ENCODE assay signal across 27 cellular contexts in the genomic region with DNA sequence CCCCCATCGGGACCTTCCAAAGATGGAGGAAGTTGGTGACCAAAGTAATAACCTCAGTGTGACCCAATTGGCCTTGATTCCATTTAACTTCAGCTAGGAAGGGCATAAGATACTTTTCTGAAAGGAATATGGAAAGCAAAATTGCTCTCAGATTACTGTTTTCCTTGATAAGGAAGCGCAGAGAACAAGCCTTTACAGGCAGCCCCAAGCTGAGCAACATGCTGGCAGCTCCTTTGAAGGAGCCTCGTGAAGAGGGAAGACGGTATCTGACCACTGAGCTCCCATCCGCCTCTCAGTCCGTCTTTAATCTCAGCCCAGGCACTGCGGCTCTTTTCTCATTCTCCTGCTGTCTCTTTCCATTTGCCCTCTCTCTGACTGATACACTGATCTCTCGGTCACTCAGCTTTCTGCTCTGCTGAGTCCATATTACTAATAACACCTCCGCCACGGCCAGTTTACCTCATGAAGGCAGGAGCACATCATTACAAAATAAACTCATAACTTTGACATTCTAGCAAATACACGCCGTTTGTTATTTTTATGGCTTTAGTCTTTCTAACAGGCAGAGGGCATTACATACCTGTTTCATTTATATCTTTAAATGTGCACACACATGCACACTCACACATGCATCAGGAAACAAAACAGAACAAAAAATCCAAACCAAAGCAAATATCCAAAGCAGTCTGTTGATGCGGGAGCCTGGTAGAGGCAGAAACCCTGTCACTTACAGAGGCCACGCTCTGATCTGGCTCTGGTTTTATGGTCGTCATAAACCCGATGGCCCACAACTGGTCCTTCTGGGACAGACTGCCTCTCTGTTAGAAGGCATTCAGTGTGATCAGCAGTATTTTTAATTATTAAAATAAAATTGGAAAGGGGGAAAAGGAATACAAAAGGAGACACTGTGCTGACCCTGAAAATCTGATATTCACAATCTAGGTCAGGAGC.
DNase-seq lines count a peak whose midpoint lies in the region; ATAC-seq, FAIRE-seq and TF ChIP-seq lines count a peak whose summit lies in the region.
"Had no signal": no experiment of that assay in that cellular context is flagged by ENCODE, and none has a peak within 500 bp of the region (broad histone marks: within the 10 kb centered on the region; RNA-seq: fewer than 3 reads in every experiment).

No MANE protein-coding gene starts in this region.

- no peaks in the 10 kb centered on the region for H3K79me2 ChIP-seq in H9 (ENCODE audit: insufficient read depth, low read length)
- no peaks in the 10 kb centered on the region for H3K79me2 ChIP-seq in astrocyte (ENCODE audit: insufficient read depth, low read length)

- no peak overlapping the region for H4K5ac ChIP-seq in H9 (ENCODE audit: insufficient read length, low read depth, low read length)

- no peak overlapping the region for H3T11ph ChIP-seq in H9 (ENCODE audit: low read length)

- no peak overlapping the region for H3K9ac ChIP-seq in H9 (ENCODE audit: extremely low read depth, insufficient read length, low read length)
- no peak overlapping the region for H3K9ac ChIP-seq in astrocyte (ENCODE audit: low read length)
- H3K9ac ChIP-seq: SK-N-SH had no signal

- H3K4me3 ChIP-seq in astrocyte (ENCODE audit: insufficient read depth, low read depth, low read length): no peak overlapping the region
- H3K4me3 ChIP-seq: left lung, sigmoid colon, tibial artery had no signal

- H4K8ac ChIP-seq in H9 (replicated peaks; ENCODE audit: insufficient read length, low read depth, low read length): no peak overlapping the region

- H4K20me1 ChIP-seq in H9 (ENCODE audit: control insufficient read depth, insufficient read depth, insufficient read length): no peaks in the 10 kb centered on the region
- H4K20me1 ChIP-seq in astrocyte (ENCODE audit: insufficient read depth, low read length): peaks cover 7% of the 10 kb centered on the region

- no peak overlapping the region for H3K23ac ChIP-seq in H9 (ENCODE audit: insufficient read length, low read depth, low read length)

- H3K27me3 Mint-ChIP-seq in H9 (ENCODE audit: low read depth): no peaks in the 10 kb centered on the region; the same call in 1 of the 2 replicates
- no peaks in the 10 kb centered on the region for H3K27me3 Mint-ChIP-seq in astrocyte (ENCODE audit: low read depth, unreplicated experiment)
- no peaks in the 10 kb centered on the region for H3K27me3 Mint-ChIP-seq in progenitor cell of endocrine pancreas
- H3K27me3 Mint-ChIP-seq: activated CD4-positive, alpha-beta T cell treated with anti-CD3 and anti-CD28 coated beads, Interleukin-2, amount 10 ng/mL, durations not matched to agents 24 days and 14 days; CD4-positive, alpha-beta T cell; stimulated activated naive CD8-positive, alpha-beta T cell treated with anti-CD3 and anti-CD28 coated beads, Interleukin-15, amount 100 ng/mL, for 72 hours had no signal

- H3K9me3 Mint-ChIP-seq in H9: no peaks in the 10 kb centered on the region
- no peaks in the 10 kb centered on the region for H3K9me3 Mint-ChIP-seq in astrocyte (ENCODE audit: unreplicated experiment)
- no peaks in the 10 kb centered on the region for H3K9me3 Mint-ChIP-seq in progenitor cell of endocrine pancreas (ENCODE audit: low read depth)
- H3K9me3 Mint-ChIP-seq: activated CD4-positive, alpha-beta T cell treated with anti-CD3 and anti-CD28 coated beads, Interleukin-2, amount 10 ng/mL, durations not matched to agents 24 days and 14 days; activated naive CD4-positive, alpha-beta T cell treated with anti-CD3 and anti-CD28 coated beads for 36 hours; CD4-positive, alpha-beta T cell; natural killer cell; stimulated activated naive CD8-positive, alpha-beta T cell treated with anti-CD3 and anti-CD28 coated beads, Interleukin-15, amount 100 ng/mL, for 72 hours had no signal

- H3K27me3 ChIP-seq in H9 (ENCODE audit: insufficient read depth, low read length): no peaks in the 10 kb centered on the region
- no peaks in the 10 kb centered on the region for H3K27me3 ChIP-seq in astrocyte (ENCODE audit: insufficient read depth, low read length)
- H3K27me3 ChIP-seq: foreskin keratinocyte, left lung, sigmoid colon, tibial artery had no signal

- no peak overlapping the region for H3K4me2 ChIP-seq in H9 (ENCODE audit: insufficient read depth, insufficient read length, low read length)
- no peak overlapping the region for H3K4me2 ChIP-seq in astrocyte (ENCODE audit: low read length)
- H3K4me2 ChIP-seq: SK-N-SH had no signal

- H3K36me3 ChIP-seq in astrocyte (ENCODE audit: insufficient read depth, low read length): peaks cover 24% of the 10 kb centered on the region

- H3K27ac ChIP-seq in H9 (ENCODE audit: insufficient read length, low read depth, low read length): no peak overlapping the region
- H3K27ac ChIP-seq in astrocyte (ENCODE audit: low read depth, low read length): no peak overlapping the region
- H3K27ac ChIP-seq: epithelial cell of prostate, foreskin keratinocyte, left lung, sigmoid colon, tibial artery had no signal

- H3K23me2 ChIP-seq in H9 (ENCODE audit: insufficient read length, low read depth, low read length, poor library complexity, severe bottlenecking): no peaks in the 10 kb centered on the region

- H3K9me3 ChIP-seq in H9 (ENCODE audit: control insufficient read depth, low read depth, low read length) (no peaks in the 10 kb centered on the region), astrocyte (ENCODE audit: insufficient read depth, low read depth, low read length) (no peaks in the 10 kb centered on the region)
- H3K9me3 ChIP-seq: left lung, sigmoid colon, SK-N-SH, tibial artery had no signal

- H2BK20ac ChIP-seq in H9 (ENCODE audit: low read depth, low read length, poor library complexity, severe bottlenecking): no peak overlapping the region

- H3K4me1 Mint-ChIP-seq in H9 (peaks cover 56 to 61% of the 10 kb centered on the region in 2 experiments), astrocyte (ENCODE audit: low read depth, unreplicated experiment) (peaks cover 26% of the 10 kb centered on the region), progenitor cell of endocrine pancreas (ENCODE audit: low read depth) (peaks cover 30% of the 10 kb centered on the region)
- H3K4me1 Mint-ChIP-seq: activated CD4-positive, alpha-beta T cell treated with anti-CD3 and anti-CD28 coated beads, Interleukin-2, amount 10 ng/mL, durations not matched to agents 24 days and 14 days; natural killer cell; stimulated activated naive CD8-positive, alpha-beta T cell treated with anti-CD3 and anti-CD28 coated beads, Interleukin-15, amount 100 ng/mL, for 72 hours had no signal

- H3K4me3 Mint-ChIP-seq in H9: no peak overlapping the region
- H3K4me3 Mint-ChIP-seq in astrocyte (ENCODE audit: unreplicated experiment): no peak overlapping the region
- peak overlapping the region; percentile 2 for H3K4me3 Mint-ChIP-seq in progenitor cell of endocrine pancreas (ENCODE audit: low read depth)
- H3K4me3 Mint-ChIP-seq: activated CD4-positive, alpha-beta T cell treated with anti-CD3 and anti-CD28 coated beads, Interleukin-2, amount 10 ng/mL, durations not matched to agents 24 days and 14 days; activated naive CD4-positive, alpha-beta T cell treated with anti-CD3 and anti-CD28 coated beads for 36 hours; CD4-positive, alpha-beta T cell; natural killer cell; stimulated activated naive CD8-positive, alpha-beta T cell treated with anti-CD3 and anti-CD28 coated beads, Interleukin-15, amount 100 ng/mL, for 72 hours had no signal

- no peak overlapping the region for H2BK12ac ChIP-seq in H9 (ENCODE audit: insufficient read length, low read depth, low read length)

- H3K56ac ChIP-seq in H9 (ENCODE audit: insufficient read length, low read depth, low read length): no peak overlapping the region

- peak overlapping the region; percentile 10 to 81 (median 62); a peak in 6 of 7 replicates for H3K27ac Mint-ChIP-seq in H9
- peak overlapping the region; percentile 29 for H3K27ac Mint-ChIP-seq in astrocyte (ENCODE audit: unreplicated experiment)
- peak overlapping the region; percentile 27 for H3K27ac Mint-ChIP-seq in progenitor cell of endocrine pancreas
- H3K27ac Mint-ChIP-seq: activated CD4-positive, alpha-beta T cell treated with anti-CD3 and anti-CD28 coated beads, Interleukin-2, amount 10 ng/mL, durations not matched to agents 24 days and 14 days; activated naive CD4-positive, alpha-beta T cell treated with anti-CD3 and anti-CD28 coated beads for 36 hours; CD4-positive, alpha-beta T cell; natural killer cell had no signal

- H2AK5ac ChIP-seq in H9 (ENCODE audit: insufficient read length, low read length): no peak overlapping the region

- no peak overlapping the region for H3K14ac ChIP-seq in H9 (ENCODE audit: insufficient read depth, low read length)

- no peak overlapping the region for H3K4ac ChIP-seq in H9 (ENCODE audit: low read depth, low read length)

- H2BK120ac ChIP-seq in H9 (ENCODE audit: low read depth, low read length, poor library complexity, severe bottlenecking): no peak overlapping the region

- no peaks in the 10 kb centered on the region for H3K79me1 ChIP-seq in H9 (ENCODE audit: insufficient read depth, low read depth, low read length, poor library complexity, severe bottlenecking)

- no peaks in the 10 kb centered on the region for H3K4me1 ChIP-seq in H9 (ENCODE audit: insufficient read depth, low read length)
- peaks cover 3% of the 10 kb centered on the region for H3K4me1 ChIP-seq in astrocyte (ENCODE audit: insufficient read depth, low read length)
- H3K4me1 ChIP-seq: foreskin keratinocyte, left lung, sigmoid colon, tibial artery had no signal

- no peak overlapping the region for H2BK15ac ChIP-seq in H9 (ENCODE audit: low read depth, low read length)

- peaks cover 7 to 39% (median 31%) of the 10 kb centered on the region in 3 experiments; a peak in 6 of 7 replicates for H3K36me3 Mint-ChIP-seq in H9 (ENCODE audit: insufficient read depth in 1 of 3, low read depth in 3 of 3)
- H3K36me3 Mint-ChIP-seq in astrocyte (ENCODE audit: low read depth, unreplicated experiment): peaks cover 13% of the 10 kb centered on the region
- peaks cover 15% of the 10 kb centered on the region for H3K36me3 Mint-ChIP-seq in progenitor cell of endocrine pancreas (ENCODE audit: insufficient read depth)
- H3K36me3 Mint-ChIP-seq: natural killer cell had no signal

- H3K18ac ChIP-seq in H9 (ENCODE audit: insufficient read length, low read depth, low read length): no peak overlapping the region

- no peak for TF ChIP-seq CTCF in H9 (conservative IDR thresholded peaks at IDR 0.05)
- no peak for TF ChIP-seq CTCF in astrocyte (IDR thresholded peaks at IDR 0.05; ENCODE audit: insufficient read depth, low read depth, low read length)
- TF ChIP-seq CTCF in progenitor cell of endocrine pancreas (IDR thresholded peaks at IDR 0.05; ENCODE audit: unreplicated experiment): no peak

- no CpG with 5 or more reads among the region's 16 CpGs for WGBS in H9 (ENCODE audit: extremely low coverage, insufficient read length, low lambda C conversion rate)

- no peak overlapping the region for H4K91ac ChIP-seq in H9 (ENCODE audit: insufficient read length, low read depth, low read length)

- DNase-seq in H9 (no peak), astrocyte (ENCODE audit: low read depth) (no peak), kidney tubule cell (ENCODE audit: low spot score) (peak; percentile 10), progenitor cell of endocrine pancreas (ENCODE audit: low spot score, unreplicated experiment) (no peak), cerebellum (ENCODE audit: low spot score) (no peak), NCI-H526 treated with DMSO at 0.1 percent for 48 hours (lab: John Stamatoyannopoulos, UW) (no peak)
- DNase-seq: activated CD4-positive, alpha-beta T cell treated with anti-CD3 and anti-CD28 coated beads, Interleukin-2, amount 10 ng/mL, durations not matched to agents 24 days and 14 days; activated naive CD4-positive, alpha-beta T cell treated with anti-CD3 and anti-CD28 coated beads for 36 hours; amniotic stem cell; CD4-positive, alpha-beta T cell; DMS 273 treated with DMSO at 0.1 percent for 48 hours; foreskin keratinocyte; Kasumi-1; left lung; midbrain; natural killer cell; NCI-H187; posterior cingulate gyrus; RPMI8226; sigmoid colon; SK-N-SH; stimulated activated naive CD8-positive, alpha-beta T cell treated with anti-CD3 and anti-CD28 coated beads, Interleukin-15, amount 100 ng/mL, for 72 hours; T-helper 2 cell; tibial artery had no signal

- no peak overlapping the region for H2AFZ ChIP-seq in H9 (ENCODE audit: low read length)
- H2AFZ ChIP-seq in astrocyte (ENCODE audit: low read depth, low read length): no peak overlapping the region

- no peak overlapping the region for H2BK5ac ChIP-seq in H9 (ENCODE audit: insufficient read length, low read length)

- no peak for FAIRE-seq in astrocyte (lab: Jason Lieb, UNC)

- ATAC-seq in HG02885 (IDR thresholded peaks at IDR 0.05; ENCODE audit: poor library complexity, unreplicated experiment) (no peak), HG02981 (IDR thresholded peaks at IDR 0.05; ENCODE audit: unreplicated experiment) (no peak)
- ATAC-seq: foreskin keratinocyte; left lung; natural killer cell; stimulated activated naive CD8-positive, alpha-beta T cell treated with anti-CD3 and anti-CD28 coated beads, Interleukin-15, amount 100 ng/mL, for 72 hours had no signal
